18 cellular contexts compared by ENCODE assay signal in genomic region chr6:31723980-31724691, GRCh38. TPM values are rescaled to one million over a fixed set of nuclear protein-coding genes. Genes with fewer than 3 reads are reported as not detected.
"Had no signal": no experiment of that assay in that cellular context is flagged by ENCODE, and none has a peak within 500 bp of the region (broad histone marks: within the 10 kb centered on the region; RNA-seq: fewer than 3 reads in every experiment).

No MANE protein-coding gene starts in this region.

- DNase-seq: activated CD4-positive, alpha-beta T cell treated with anti-CD3 and anti-CD28 coated beads for 4 hours; activated naive CD4-positive, alpha-beta T cell treated with anti-CD3 and anti-CD28 coated beads for 36 hours; central memory CD4-positive, alpha-beta T cell; dermis blood vessel endothelial cell; erythroblast; hypothalamus; mucosa of descending colon; stimulated activated CD4-positive, alpha-beta T cell treated with anti-CD3 and anti-CD28 coated beads, Interleukin-1b, Interleukin-23, amount 100 ng/mL, for 48 hours; stimulated activated naive CD8-positive, alpha-beta T cell treated with anti-CD3 and anti-CD28 coated beads, Interleukin-15, Interleukin-2, amounts not matched to agents 100 U/mL and 50 U/mL, for 24 hours; SW 1271; T-helper 9 cell; upper lobe of right lung had no signal

- H3K27me3 Mint-ChIP-seq: activated T-helper 17 cell treated with anti-CD3 and anti-CD28 coated beads, Interleukin-2, amount 50 U/mL, for 72 hours had no signal

- H3K27ac ChIP-seq: adrenal gland, SJSA1, upper lobe of right lung had no signal

- H3K4me3 Mint-ChIP-seq: activated naive CD4-positive, alpha-beta T cell treated with anti-CD3 and anti-CD28 coated beads for 36 hours; activated T-helper 17 cell treated with anti-CD3 and anti-CD28 coated beads, Interleukin-2, amount 50 U/mL, for 72 hours; endodermal cell had no signal

- H3K27ac Mint-ChIP-seq: activated naive CD4-positive, alpha-beta T cell treated with anti-CD3 and anti-CD28 coated beads for 36 hours; endodermal cell had no signal

- H3K9me3 ChIP-seq: adrenal gland, mucosa of descending colon, SJSA1, upper lobe of right lung had no signal

- H3K4me1 Mint-ChIP-seq: endodermal cell had no signal

- H3K27me3 ChIP-seq: adrenal gland, SJSA1, upper lobe of right lung had no signal

- ATAC-seq: activated T-helper 17 cell treated with anti-CD3 and anti-CD28 coated beads, Interleukin-2, amount 50 U/mL, for 72 hours; mucosa of descending colon; stimulated activated naive CD8-positive, alpha-beta T cell treated with anti-CD3 and anti-CD28 coated beads, Interleukin-15, Interleukin-2, amounts not matched to agents 100 U/mL and 50 U/mL, for 24 hours; upper lobe of right lung had no signal

- H3K9me3 Mint-ChIP-seq: activated naive CD4-positive, alpha-beta T cell treated with anti-CD3 and anti-CD28 coated beads for 36 hours; activated T-helper 17 cell treated with anti-CD3 and anti-CD28 coated beads, Interleukin-2, amount 50 U/mL, for 72 hours; endodermal cell had no signal

- H3K4me3 ChIP-seq: adrenal gland, mucosa of descending colon, SJSA1, upper lobe of right lung had no signal

- H3K36me3 ChIP-seq: adrenal gland, upper lobe of right lung had no signal

RNA-seq across cellular contexts. Expression of gene MPIG6B, which starts 1.0 kb away (rescaled TPM):
- total RNA-seq: activated T-helper 17 cell treated with anti-CD3 and anti-CD28 coated beads, Interleukin-2, amount 50 U/mL, for 72 hours; dermis blood vessel endothelial cell; endodermal cell; lung microvascular endothelial cell; SJSA1; temporal lobe had no signal

RNA-seq across cellular contexts. Expression of gene LY6G6C, which starts 2.6 kb away (rescaled TPM):
- total RNA-seq: activated naive CD4-positive, alpha-beta T cell treated with anti-CD3 and anti-CD28 coated beads for 36 hours; adrenal gland; dermis blood vessel endothelial cell; lung microvascular endothelial cell; SJSA1; upper lobe of right lung had no signal
- polyA plus RNA-seq: adrenal gland had no signal

RNA-seq across cellular contexts. Expression of gene LY6G6D, which starts 9.0 kb away (rescaled TPM):
- total RNA-seq: activated naive CD4-positive, alpha-beta T cell treated with anti-CD3 and anti-CD28 coated beads for 36 hours; activated T-helper 17 cell treated with anti-CD3 and anti-CD28 coated beads, Interleukin-2, amount 50 U/mL, for 72 hours; adrenal gland; dermis blood vessel endothelial cell; endodermal cell; lung microvascular endothelial cell; SJSA1; upper lobe of right lung had no signal
- polyA plus RNA-seq: adrenal gland had no signal
